Comparison of ENCODE assay signal across 1 cellular context in the genomic region with DNA sequence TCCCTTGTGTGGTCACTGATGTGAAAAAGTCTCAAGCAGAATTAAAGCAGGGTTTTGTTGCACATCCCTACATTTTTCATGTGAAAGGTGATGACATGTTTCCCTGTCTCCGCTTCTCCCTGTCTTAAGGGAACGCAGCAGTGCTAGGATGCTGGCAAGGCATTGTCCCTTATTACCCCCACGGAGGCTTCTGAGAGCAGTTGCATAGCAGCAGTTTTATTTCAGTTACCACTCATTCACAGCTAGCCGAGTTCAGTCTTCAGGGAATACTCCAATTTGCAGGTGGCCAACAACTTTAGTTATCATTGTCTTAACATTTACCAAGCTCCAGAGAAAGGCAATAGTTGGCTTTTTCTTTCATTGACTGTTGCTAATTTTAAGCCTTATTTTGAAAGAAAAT.
TF ChIP-seq lines count a peak whose summit lies in the region.

No MANE protein-coding gene starts in this region.

TF ChIP-seq in GM23338, 12 proteins besides CTCF, POLR2A, EP300 and RAD21 (continued from another document):
- TF ChIP-seq, protein P1, sequence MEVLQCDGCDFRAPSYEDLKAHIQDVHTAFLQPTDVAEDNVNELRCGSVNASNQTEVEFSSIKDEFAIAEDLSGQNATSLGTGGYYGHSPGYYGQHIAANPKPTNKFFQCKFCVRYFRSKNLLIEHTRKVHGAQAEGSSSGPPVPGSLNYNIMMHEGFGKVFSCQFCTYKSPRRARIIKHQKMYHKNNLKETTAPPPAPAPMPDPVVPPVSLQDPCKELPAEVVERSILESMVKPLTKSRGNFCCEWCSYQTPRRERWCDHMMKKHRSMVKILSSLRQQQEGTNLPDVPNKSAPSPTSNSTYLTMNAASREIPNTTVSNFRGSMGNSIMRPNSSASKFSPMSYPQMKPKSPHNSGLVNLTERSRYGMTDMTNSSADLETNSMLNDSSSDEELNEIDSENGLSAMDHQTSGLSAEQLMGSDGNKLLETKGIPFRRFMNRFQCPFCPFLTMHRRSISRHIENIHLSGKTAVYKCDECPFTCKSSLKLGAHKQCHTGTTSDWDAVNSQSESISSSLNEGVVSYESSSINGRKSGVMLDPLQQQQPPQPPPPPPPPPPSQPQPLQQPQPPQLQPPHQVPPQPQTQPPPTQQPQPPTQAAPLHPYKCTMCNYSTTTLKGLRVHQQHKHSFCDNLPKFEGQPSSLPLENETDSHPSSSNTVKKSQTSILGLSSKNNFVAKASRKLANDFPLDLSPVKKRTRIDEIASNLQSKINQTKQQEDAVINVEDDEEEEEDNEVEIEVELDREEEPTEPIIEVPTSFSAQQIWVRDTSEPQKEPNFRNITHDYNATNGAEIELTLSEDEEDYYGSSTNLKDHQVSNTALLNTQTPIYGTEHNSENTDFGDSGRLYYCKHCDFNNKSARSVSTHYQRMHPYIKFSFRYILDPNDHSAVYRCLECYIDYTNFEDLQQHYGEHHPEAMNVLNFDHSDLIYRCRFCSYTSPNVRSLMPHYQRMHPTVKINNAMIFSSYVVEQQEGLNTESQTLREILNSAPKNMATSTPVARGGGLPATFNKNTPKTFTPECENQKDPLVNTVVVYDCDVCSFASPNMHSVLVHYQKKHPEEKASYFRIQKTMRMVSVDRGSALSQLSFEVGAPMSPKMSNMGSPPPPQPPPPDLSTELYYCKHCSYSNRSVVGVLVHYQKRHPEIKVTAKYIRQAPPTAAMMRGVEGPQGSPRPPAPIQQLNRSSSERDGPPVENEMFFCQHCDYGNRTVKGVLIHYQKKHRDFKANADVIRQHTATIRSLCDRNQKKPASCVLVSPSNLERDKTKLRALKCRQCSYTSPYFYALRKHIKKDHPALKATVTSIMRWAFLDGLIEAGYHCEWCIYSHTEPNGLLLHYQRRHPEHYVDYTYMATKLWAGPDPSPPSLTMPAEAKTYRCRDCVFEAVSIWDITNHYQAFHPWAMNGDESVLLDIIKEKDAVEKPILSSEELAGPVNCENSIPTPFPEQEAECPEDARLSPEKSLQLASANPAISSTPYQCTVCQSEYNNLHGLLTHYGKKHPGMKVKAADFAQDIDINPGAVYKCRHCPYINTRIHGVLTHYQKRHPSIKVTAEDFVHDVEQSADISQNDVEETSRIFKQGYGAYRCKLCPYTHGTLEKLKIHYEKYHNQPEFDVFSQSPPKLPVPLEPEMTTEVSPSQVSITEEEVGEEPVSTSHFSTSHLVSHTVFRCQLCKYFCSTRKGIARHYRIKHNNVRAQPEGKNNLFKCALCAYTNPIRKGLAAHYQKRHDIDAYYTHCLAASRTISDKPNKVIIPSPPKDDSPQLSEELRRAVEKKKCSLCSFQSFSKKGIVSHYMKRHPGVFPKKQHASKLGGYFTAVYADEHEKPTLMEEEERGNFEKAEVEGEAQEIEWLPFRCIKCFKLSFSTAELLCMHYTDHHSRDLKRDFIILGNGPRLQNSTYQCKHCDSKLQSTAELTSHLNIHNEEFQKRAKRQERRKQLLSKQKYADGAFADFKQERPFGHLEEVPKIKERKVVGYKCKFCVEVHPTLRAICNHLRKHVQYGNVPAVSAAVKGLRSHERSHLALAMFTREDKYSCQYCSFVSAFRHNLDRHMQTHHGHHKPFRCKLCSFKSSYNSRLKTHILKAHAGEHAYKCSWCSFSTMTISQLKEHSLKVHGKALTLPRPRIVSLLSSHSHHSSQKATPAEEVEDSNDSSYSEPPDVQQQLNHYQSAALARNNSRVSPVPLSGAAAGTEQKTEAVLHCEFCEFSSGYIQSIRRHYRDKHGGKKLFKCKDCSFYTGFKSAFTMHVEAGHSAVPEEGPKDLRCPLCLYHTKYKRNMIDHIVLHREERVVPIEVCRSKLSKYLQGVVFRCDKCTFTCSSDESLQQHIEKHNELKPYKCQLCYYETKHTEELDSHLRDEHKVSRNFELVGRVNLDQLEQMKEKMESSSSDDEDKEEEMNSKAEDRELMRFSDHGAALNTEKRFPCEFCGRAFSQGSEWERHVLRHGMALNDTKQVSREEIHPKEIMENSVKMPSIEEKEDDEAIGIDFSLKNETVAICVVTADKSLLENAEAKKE (CRISPR knock-in tag; IDR thresholded peaks at IDR 0.05) = no peak
- TF ChIP-seq, protein P2, sequence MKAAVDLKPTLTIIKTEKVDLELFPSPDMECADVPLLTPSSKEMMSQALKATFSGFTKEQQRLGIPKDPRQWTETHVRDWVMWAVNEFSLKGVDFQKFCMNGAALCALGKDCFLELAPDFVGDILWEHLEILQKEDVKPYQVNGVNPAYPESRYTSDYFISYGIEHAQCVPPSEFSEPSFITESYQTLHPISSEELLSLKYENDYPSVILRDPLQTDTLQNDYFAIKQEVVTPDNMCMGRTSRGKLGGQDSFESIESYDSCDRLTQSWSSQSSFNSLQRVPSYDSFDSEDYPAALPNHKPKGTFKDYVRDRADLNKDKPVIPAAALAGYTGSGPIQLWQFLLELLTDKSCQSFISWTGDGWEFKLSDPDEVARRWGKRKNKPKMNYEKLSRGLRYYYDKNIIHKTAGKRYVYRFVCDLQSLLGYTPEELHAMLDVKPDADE (IDR thresholded peaks at IDR 0.05) = no peak
- TF ChIP-seq CREB1 (CRISPR knock-in tag; IDR thresholded peaks at IDR 0.05; ENCODE audit: low read depth) (no peak), EZH2phosphoT487 (IDR thresholded peaks at IDR 0.05; ENCODE audit: unreplicated experiment) (no peak)
TF ChIP-seq in GM23338: peak in this region for 0.
